ENCODE assay signal across 22 cellular contexts in genomic region chr13:47256618-47257017, GRCh38.
DNase-seq lines count a peak whose midpoint lies in the region; ATAC-seq, FAIRE-seq and TF ChIP-seq lines count a peak whose summit lies in the region.
"Had no signal": no experiment of that assay in that cellular context is flagged by ENCODE, and none has a peak within 500 bp of the region (broad histone marks: within the 10 kb centered on the region; RNA-seq: fewer than 3 reads in every experiment).

No MANE protein-coding gene starts in this region.

- no peaks in the 10 kb centered on the region for H3K4me1 ChIP-seq in left lung
- H3K4me1 ChIP-seq: lower lobe of right lung, thyroid gland had no signal

- H3K27me3 ChIP-seq in bronchial epithelial cell (ENCODE audit: control insufficient read depth, insufficient read depth, low read length) (no peaks in the 10 kb centered on the region), left lung (no peaks in the 10 kb centered on the region)
- H3K27me3 ChIP-seq: esophagus muscularis mucosa, thyroid gland had no signal

- no peaks in the 10 kb centered on the region for H3K9me3 ChIP-seq in left lung
- H3K9me3 ChIP-seq: esophagus muscularis mucosa, lower lobe of right lung, thyroid gland had no signal

- ATAC-seq in left lung: peak; percentile 17
- ATAC-seq in GM21619 (IDR thresholded peaks at IDR 0.05; ENCODE audit: unreplicated experiment): no peak
- ATAC-seq in HG03196 (IDR thresholded peaks at IDR 0.05; ENCODE audit: unreplicated experiment): no peak
- ATAC-seq: activated naive CD8-positive, alpha-beta T cell treated with anti-CD3 and anti-CD28 coated beads, Interleukin-2, amount 50 U/mL, for 24 hours; CD8-positive, alpha-beta T cell; lower lobe of right lung; natural killer cell treated with Interleukin-12 subunit alpha and Interleukin-12 subunit beta and Interleukin-15 and Interleukin-18, amount 100 ng/mL, for 72 hours; Right ventricle myocardium inferior had no signal

- DNase-seq in Daoy (ENCODE audit: low read depth): peak; percentile 28
- DNase-seq in LHCN-M2 (ENCODE audit: low read depth): peak; percentile 84
- peak; percentile 90 for DNase-seq in bronchial epithelial cell (ENCODE audit: low read depth)
- no peak for DNase-seq in left lung
- no peak for DNase-seq in activated CD4-positive, CD25-positive, alpha-beta regulatory T cell (lab: John Stamatoyannopoulos, UW)
- no peak for DNase-seq in NCI-H2196 (lab: John Stamatoyannopoulos, UW; ENCODE audit: unreplicated experiment)
- DNase-seq: activated CD4-positive, alpha-beta T cell treated with anti-CD3 and anti-CD28 coated beads, Interleukin-2, amount 10 ng/mL, durations not matched to agents 7 days and 5 days; activated naive CD8-positive, alpha-beta T cell treated with anti-CD3 and anti-CD28 coated beads, Interleukin-2, amount 50 U/mL, for 24 hours; CD8-positive, alpha-beta T cell; GF-D8; lower lobe of right lung; NCI-H187 treated with DMSO at 0.1 percent for 48 hours; NCI-H524 treated with DMSO at 0.1 percent for 48 hours; retina; stimulated activated CD4-positive, alpha-beta T cell treated with anti-CD3 and anti-CD28 coated beads, Interleukin-2, amount 100 ng/mL, for 24 hours; thyroid gland had no signal

- intact Hi-C loops in left lung (cut with DNase I): no loop called here

- H3K27ac ChIP-seq in left lung: no peak overlapping the region
- H3K27ac ChIP-seq: coronary artery, esophagus muscularis mucosa, lower lobe of right lung, thyroid gland had no signal

- TF ChIP-seq CTCF in bronchial epithelial cell (IDR thresholded peaks at IDR 0.05; ENCODE audit: insufficient read depth, low read length, severe bottlenecking) (no peak), left lung (IDR thresholded peaks at IDR 0.05) (no peak)

- H3K4me3 ChIP-seq in bronchial epithelial cell (ENCODE audit: low read depth, low read length) (no peak overlapping the region), left lung (no peak overlapping the region)
- H3K4me3 ChIP-seq: coronary artery, esophagus muscularis mucosa, lower lobe of right lung, thyroid gland had no signal

- H3K36me3 ChIP-seq in bronchial epithelial cell (ENCODE audit: control insufficient read depth, insufficient read depth, low read length) (no peaks in the 10 kb centered on the region), left lung (no peaks in the 10 kb centered on the region)
- H3K36me3 ChIP-seq: esophagus muscularis mucosa, lower lobe of right lung, thyroid gland had no signal

- FAIRE-seq in bronchial epithelial cell (lab: Jason Lieb, UNC): peak; percentile 86

Comparison
In these comparisons a context has a peak if more than half of its experiments do, and no peak if none do; other contexts are left out.
1. DNase-seq: peak in Daoy (single experiment), LHCN-M2 (single experiment) and bronchial epithelial cell (single experiment); none in left lung (0 of 2), activated CD4-positive, CD25-positive, alpha-beta regulatory T cell (0 of 4) and NCI-H2196 (single experiment).